Comparison of ENCODE assay signal across 2 cellular contexts in the genomic region with DNA sequence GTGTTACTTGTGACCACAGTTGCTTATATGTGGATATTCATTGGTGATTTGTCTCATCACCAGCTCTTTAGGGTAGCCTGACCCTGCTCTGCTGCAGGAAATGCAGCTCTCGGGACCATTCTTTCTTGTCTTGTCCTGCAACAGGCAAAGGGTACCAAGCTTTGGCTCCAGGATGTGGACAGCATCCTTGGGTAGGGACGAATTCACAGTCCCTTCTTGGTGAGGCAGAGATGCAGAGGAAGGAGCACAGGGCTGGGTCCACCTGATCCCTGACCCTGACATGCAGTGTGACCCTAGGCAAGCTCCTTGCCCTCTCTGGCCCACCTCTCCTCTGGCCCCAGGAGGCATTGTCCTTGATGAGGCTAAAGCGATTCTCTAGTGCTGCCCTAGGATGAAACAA.
TF ChIP-seq lines count a peak whose summit lies in the region.

No MANE protein-coding gene starts in this region.

TF ChIP-seq in H1, 55 proteins besides CTCF, POLR2A, EP300 and RAD21:
- TF ChIP-seq KDM4A (IDR thresholded peaks at IDR 0.05; ENCODE audit: low read depth, low read length, severe bottlenecking) (no peak), BCL11A (IDR thresholded peaks at IDR 0.05; ENCODE audit: low read depth in 2 of 2, low read length in 2 of 2) (no peak), CBX8 (IDR thresholded peaks at IDR 0.05; ENCODE audit: borderline replicate concordance, low read depth, low read length) (no peak), RFX5 (IDR thresholded peaks at IDR 0.05; ENCODE audit: borderline replicate concordance, low read depth, low read length) (no peak), SP1 (IDR thresholded peaks at IDR 0.05; ENCODE audit: low read depth, low read length) (no peak), JUN (IDR thresholded peaks at IDR 0.05; ENCODE audit: low read depth, low read length) (no peak), SIRT6 (IDR thresholded peaks at IDR 0.05; ENCODE audit: low read length) (no peak), TCF12 (IDR thresholded peaks at IDR 0.05; ENCODE audit: low read depth, low read length) (no peak), PHF8 (conservative IDR thresholded peaks at IDR 0.05; ENCODE audit: low read depth, low read length) (no peak), SRF (IDR thresholded peaks at IDR 0.05; ENCODE audit: low read depth, low read length) (no peak), MAFK (IDR thresholded peaks at IDR 0.05; ENCODE audit: low read depth, low read length) (no peak), TEAD4 (IDR thresholded peaks at IDR 0.05; ENCODE audit: low read depth, low read length) (no peak), KDM5A (IDR thresholded peaks at IDR 0.05; ENCODE audit: low read length) (no peak), CBX5 (IDR thresholded peaks at IDR 0.05; ENCODE audit: low read depth, low read length) (no peak), BRCA1 (IDR thresholded peaks at IDR 0.05; ENCODE audit: low read depth, low read length) (no peak), SUZ12 (IDR thresholded peaks at IDR 0.05; ENCODE audit: low read length) (no peak), TBP (IDR thresholded peaks at IDR 0.05; ENCODE audit: low read depth, low read length) (no peak), GTF2F1 (IDR thresholded peaks at IDR 0.05; ENCODE audit: borderline replicate concordance, low read depth, low read length) (no peak)
- TF ChIP-seq, protein P1, sequence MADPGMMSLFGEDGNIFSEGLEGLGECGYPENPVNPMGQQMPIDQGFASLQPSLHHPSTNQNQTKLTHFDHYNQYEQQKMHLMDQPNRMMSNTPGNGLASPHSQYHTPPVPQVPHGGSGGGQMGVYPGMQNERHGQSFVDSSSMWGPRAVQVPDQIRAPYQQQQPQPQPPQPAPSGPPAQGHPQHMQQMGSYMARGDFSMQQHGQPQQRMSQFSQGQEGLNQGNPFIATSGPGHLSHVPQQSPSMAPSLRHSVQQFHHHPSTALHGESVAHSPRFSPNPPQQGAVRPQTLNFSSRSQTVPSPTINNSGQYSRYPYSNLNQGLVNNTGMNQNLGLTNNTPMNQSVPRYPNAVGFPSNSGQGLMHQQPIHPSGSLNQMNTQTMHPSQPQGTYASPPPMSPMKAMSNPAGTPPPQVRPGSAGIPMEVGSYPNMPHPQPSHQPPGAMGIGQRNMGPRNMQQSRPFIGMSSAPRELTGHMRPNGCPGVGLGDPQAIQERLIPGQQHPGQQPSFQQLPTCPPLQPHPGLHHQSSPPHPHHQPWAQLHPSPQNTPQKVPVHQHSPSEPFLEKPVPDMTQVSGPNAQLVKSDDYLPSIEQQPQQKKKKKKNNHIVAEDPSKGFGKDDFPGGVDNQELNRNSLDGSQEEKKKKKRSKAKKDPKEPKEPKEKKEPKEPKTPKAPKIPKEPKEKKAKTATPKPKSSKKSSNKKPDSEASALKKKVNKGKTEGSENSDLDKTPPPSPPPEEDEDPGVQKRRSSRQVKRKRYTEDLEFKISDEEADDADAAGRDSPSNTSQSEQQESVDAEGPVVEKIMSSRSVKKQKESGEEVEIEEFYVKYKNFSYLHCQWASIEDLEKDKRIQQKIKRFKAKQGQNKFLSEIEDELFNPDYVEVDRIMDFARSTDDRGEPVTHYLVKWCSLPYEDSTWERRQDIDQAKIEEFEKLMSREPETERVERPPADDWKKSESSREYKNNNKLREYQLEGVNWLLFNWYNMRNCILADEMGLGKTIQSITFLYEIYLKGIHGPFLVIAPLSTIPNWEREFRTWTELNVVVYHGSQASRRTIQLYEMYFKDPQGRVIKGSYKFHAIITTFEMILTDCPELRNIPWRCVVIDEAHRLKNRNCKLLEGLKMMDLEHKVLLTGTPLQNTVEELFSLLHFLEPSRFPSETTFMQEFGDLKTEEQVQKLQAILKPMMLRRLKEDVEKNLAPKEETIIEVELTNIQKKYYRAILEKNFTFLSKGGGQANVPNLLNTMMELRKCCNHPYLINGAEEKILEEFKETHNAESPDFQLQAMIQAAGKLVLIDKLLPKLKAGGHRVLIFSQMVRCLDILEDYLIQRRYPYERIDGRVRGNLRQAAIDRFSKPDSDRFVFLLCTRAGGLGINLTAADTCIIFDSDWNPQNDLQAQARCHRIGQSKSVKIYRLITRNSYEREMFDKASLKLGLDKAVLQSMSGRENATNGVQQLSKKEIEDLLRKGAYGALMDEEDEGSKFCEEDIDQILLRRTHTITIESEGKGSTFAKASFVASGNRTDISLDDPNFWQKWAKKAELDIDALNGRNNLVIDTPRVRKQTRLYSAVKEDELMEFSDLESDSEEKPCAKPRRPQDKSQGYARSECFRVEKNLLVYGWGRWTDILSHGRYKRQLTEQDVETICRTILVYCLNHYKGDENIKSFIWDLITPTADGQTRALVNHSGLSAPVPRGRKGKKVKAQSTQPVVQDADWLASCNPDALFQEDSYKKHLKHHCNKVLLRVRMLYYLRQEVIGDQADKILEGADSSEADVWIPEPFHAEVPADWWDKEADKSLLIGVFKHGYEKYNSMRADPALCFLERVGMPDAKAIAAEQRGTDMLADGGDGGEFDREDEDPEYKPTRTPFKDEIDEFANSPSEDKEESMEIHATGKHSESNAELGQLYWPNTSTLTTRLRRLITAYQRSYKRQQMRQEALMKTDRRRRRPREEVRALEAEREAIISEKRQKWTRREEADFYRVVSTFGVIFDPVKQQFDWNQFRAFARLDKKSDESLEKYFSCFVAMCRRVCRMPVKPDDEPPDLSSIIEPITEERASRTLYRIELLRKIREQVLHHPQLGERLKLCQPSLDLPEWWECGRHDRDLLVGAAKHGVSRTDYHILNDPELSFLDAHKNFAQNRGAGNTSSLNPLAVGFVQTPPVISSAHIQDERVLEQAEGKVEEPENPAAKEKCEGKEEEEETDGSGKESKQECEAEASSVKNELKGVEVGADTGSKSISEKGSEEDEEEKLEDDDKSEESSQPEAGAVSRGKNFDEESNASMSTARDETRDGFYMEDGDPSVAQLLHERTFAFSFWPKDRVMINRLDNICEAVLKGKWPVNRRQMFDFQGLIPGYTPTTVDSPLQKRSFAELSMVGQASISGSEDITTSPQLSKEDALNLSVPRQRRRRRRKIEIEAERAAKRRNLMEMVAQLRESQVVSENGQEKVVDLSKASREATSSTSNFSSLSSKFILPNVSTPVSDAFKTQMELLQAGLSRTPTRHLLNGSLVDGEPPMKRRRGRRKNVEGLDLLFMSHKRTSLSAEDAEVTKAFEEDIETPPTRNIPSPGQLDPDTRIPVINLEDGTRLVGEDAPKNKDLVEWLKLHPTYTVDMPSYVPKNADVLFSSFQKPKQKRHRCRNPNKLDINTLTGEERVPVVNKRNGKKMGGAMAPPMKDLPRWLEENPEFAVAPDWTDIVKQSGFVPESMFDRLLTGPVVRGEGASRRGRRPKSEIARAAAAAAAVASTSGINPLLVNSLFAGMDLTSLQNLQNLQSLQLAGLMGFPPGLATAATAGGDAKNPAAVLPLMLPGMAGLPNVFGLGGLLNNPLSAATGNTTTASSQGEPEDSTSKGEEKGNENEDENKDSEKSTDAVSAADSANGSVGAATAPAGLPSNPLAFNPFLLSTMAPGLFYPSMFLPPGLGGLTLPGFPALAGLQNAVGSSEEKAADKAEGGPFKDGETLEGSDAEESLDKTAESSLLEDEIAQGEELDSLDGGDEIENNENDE (IDR thresholded peaks at IDR 0.05; ENCODE audit: insufficient replicate concordance, low read length): no peak

TF ChIP-seq in GM23338, 12 proteins besides CTCF, POLR2A, EP300 and RAD21:
- TF ChIP-seq ZNF331 (CRISPR knock-in tag; IDR thresholded peaks at IDR 0.05; ENCODE audit: low read depth) (no peak), POLR2AphosphoS5 (IDR thresholded peaks at IDR 0.05; ENCODE audit: low read depth) (no peak), EZH2phosphoT487 (IDR thresholded peaks at IDR 0.05; ENCODE audit: unreplicated experiment) (no peak), ZNF114 (CRISPR knock-in tag; IDR thresholded peaks at IDR 0.05) (no peak), EZH2 (IDR thresholded peaks at IDR 0.05; ENCODE audit: low read depth, unreplicated experiment) (no peak), CREB1 (CRISPR knock-in tag; IDR thresholded peaks at IDR 0.05; ENCODE audit: low read depth) (no peak), NANOG (IDR thresholded peaks at IDR 0.05; ENCODE audit: borderline replicate concordance) (no peak), JUNB (IDR thresholded peaks at IDR 0.05; ENCODE audit: unreplicated experiment) (no peak), STAT1 (IDR thresholded peaks at IDR 0.05; ENCODE audit: unreplicated experiment) (no peak)
- TF ChIP-seq, protein P2, sequence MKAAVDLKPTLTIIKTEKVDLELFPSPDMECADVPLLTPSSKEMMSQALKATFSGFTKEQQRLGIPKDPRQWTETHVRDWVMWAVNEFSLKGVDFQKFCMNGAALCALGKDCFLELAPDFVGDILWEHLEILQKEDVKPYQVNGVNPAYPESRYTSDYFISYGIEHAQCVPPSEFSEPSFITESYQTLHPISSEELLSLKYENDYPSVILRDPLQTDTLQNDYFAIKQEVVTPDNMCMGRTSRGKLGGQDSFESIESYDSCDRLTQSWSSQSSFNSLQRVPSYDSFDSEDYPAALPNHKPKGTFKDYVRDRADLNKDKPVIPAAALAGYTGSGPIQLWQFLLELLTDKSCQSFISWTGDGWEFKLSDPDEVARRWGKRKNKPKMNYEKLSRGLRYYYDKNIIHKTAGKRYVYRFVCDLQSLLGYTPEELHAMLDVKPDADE (IDR thresholded peaks at IDR 0.05): no peak
- TF ChIP-seq, protein P3, sequence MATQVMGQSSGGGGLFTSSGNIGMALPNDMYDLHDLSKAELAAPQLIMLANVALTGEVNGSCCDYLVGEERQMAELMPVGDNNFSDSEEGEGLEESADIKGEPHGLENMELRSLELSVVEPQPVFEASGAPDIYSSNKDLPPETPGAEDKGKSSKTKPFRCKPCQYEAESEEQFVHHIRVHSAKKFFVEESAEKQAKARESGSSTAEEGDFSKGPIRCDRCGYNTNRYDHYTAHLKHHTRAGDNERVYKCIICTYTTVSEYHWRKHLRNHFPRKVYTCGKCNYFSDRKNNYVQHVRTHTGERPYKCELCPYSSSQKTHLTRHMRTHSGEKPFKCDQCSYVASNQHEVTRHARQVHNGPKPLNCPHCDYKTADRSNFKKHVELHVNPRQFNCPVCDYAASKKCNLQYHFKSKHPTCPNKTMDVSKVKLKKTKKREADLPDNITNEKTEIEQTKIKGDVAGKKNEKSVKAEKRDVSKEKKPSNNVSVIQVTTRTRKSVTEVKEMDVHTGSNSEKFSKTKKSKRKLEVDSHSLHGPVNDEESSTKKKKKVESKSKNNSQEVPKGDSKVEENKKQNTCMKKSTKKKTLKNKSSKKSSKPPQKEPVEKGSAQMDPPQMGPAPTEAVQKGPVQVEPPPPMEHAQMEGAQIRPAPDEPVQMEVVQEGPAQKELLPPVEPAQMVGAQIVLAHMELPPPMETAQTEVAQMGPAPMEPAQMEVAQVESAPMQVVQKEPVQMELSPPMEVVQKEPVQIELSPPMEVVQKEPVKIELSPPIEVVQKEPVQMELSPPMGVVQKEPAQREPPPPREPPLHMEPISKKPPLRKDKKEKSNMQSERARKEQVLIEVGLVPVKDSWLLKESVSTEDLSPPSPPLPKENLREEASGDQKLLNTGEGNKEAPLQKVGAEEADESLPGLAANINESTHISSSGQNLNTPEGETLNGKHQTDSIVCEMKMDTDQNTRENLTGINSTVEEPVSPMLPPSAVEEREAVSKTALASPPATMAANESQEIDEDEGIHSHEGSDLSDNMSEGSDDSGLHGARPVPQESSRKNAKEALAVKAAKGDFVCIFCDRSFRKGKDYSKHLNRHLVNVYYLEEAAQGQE (IDR thresholded peaks at IDR 0.05; ENCODE audit: unreplicated experiment): no peak
- TF ChIP-seq, protein P4, sequence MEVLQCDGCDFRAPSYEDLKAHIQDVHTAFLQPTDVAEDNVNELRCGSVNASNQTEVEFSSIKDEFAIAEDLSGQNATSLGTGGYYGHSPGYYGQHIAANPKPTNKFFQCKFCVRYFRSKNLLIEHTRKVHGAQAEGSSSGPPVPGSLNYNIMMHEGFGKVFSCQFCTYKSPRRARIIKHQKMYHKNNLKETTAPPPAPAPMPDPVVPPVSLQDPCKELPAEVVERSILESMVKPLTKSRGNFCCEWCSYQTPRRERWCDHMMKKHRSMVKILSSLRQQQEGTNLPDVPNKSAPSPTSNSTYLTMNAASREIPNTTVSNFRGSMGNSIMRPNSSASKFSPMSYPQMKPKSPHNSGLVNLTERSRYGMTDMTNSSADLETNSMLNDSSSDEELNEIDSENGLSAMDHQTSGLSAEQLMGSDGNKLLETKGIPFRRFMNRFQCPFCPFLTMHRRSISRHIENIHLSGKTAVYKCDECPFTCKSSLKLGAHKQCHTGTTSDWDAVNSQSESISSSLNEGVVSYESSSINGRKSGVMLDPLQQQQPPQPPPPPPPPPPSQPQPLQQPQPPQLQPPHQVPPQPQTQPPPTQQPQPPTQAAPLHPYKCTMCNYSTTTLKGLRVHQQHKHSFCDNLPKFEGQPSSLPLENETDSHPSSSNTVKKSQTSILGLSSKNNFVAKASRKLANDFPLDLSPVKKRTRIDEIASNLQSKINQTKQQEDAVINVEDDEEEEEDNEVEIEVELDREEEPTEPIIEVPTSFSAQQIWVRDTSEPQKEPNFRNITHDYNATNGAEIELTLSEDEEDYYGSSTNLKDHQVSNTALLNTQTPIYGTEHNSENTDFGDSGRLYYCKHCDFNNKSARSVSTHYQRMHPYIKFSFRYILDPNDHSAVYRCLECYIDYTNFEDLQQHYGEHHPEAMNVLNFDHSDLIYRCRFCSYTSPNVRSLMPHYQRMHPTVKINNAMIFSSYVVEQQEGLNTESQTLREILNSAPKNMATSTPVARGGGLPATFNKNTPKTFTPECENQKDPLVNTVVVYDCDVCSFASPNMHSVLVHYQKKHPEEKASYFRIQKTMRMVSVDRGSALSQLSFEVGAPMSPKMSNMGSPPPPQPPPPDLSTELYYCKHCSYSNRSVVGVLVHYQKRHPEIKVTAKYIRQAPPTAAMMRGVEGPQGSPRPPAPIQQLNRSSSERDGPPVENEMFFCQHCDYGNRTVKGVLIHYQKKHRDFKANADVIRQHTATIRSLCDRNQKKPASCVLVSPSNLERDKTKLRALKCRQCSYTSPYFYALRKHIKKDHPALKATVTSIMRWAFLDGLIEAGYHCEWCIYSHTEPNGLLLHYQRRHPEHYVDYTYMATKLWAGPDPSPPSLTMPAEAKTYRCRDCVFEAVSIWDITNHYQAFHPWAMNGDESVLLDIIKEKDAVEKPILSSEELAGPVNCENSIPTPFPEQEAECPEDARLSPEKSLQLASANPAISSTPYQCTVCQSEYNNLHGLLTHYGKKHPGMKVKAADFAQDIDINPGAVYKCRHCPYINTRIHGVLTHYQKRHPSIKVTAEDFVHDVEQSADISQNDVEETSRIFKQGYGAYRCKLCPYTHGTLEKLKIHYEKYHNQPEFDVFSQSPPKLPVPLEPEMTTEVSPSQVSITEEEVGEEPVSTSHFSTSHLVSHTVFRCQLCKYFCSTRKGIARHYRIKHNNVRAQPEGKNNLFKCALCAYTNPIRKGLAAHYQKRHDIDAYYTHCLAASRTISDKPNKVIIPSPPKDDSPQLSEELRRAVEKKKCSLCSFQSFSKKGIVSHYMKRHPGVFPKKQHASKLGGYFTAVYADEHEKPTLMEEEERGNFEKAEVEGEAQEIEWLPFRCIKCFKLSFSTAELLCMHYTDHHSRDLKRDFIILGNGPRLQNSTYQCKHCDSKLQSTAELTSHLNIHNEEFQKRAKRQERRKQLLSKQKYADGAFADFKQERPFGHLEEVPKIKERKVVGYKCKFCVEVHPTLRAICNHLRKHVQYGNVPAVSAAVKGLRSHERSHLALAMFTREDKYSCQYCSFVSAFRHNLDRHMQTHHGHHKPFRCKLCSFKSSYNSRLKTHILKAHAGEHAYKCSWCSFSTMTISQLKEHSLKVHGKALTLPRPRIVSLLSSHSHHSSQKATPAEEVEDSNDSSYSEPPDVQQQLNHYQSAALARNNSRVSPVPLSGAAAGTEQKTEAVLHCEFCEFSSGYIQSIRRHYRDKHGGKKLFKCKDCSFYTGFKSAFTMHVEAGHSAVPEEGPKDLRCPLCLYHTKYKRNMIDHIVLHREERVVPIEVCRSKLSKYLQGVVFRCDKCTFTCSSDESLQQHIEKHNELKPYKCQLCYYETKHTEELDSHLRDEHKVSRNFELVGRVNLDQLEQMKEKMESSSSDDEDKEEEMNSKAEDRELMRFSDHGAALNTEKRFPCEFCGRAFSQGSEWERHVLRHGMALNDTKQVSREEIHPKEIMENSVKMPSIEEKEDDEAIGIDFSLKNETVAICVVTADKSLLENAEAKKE (CRISPR knock-in tag; IDR thresholded peaks at IDR 0.05): no peak
